8 cellular contexts compared by ENCODE assay signal in genomic region chr3:58433400-58434169, GRCh38. TPM values are rescaled to one million over a fixed set of nuclear protein-coding genes. Genes with fewer than 3 reads are reported as not detected.
DNase-seq lines count a peak whose midpoint lies in the region; ATAC-seq and TF ChIP-seq lines count a peak whose summit lies in the region.

Gene PDHB, minus strand, starts transcription at chr3:58433832. Its CDS starts 23 bp downstream, at chr3:58433809.

- no peaks in the 10 kb centered on the region for H3K27me3 Mint-ChIP-seq in activated CD4-positive, alpha-beta memory T cell treated with anti-CD3 and anti-CD28 coated beads for 36 hours

- WGBS in lower leg skin, 2 donors: 0% methylated on average over 26 to 52 of the region's 67 CpGs

- CTCF ChIA-PET in activated CD4-positive, alpha-beta memory T cell treated with anti-CD3 and anti-CD28 coated beads for 36 hours (lab: Charles Lee): interaction anchor here (0.7 to 3.2 kb wide), 8 partner anchors 18 to 127 kb away, joined by 3 to 21 read pairs (median 6); partner anchors contain the start of genes HTD2, KCTD6 and RPP14

- H3K27ac Mint-ChIP-seq in activated CD4-positive, alpha-beta memory T cell treated with anti-CD3 and anti-CD28 coated beads for 36 hours: peak within 1 kb of the TSS; percentile 91

- DNase-seq in CD1c-positive myeloid dendritic cell (ENCODE audit: extremely low spot score): peak; percentile 93
- DNase-seq in NCI-H82 treated with DMSO at 0.1 percent for 48 hours (lab: John Stamatoyannopoulos, UW; ENCODE audit: unreplicated experiment): peak; percentile 74
- peak; percentile 93 for DNase-seq in activated CD4-positive, alpha-beta memory T cell treated with anti-CD3 and anti-CD28 coated beads for 36 hours
- DNase-seq in dorsolateral prefrontal cortex: peak; percentile 86 to 95 (median 90)
- DNase-seq in lower leg skin (ENCODE audit: low spot score in 2 of 2): peak; percentile 88 to 97
- peak; percentile 87 to 88 for DNase-seq in stimulated activated CD4-positive, alpha-beta T cell treated with anti-CD3 and anti-CD28 coated beads, Interleukin-4, amount 100 ng/mL, for 4 hours

- peak; percentile 95 for ATAC-seq in GM19395 (IDR thresholded peaks at IDR 0.05; ENCODE audit: unreplicated experiment)
- ATAC-seq in HG03558 (IDR thresholded peaks at IDR 0.05; ENCODE audit: extremely low read depth, unreplicated experiment): peak; percentile 83

- TF ChIP-seq POLR2A in lower leg skin (IDR thresholded peaks at IDR 0.05): no peak

- peaks cover 19% of the 10 kb centered on the region for H3K36me3 Mint-ChIP-seq in activated CD4-positive, alpha-beta memory T cell treated with anti-CD3 and anti-CD28 coated beads for 36 hours

- peak within 1 kb of the TSS; percentile 92 for H3K4me3 Mint-ChIP-seq in activated CD4-positive, alpha-beta memory T cell treated with anti-CD3 and anti-CD28 coated beads for 36 hours

- no peaks in the 10 kb centered on the region for H3K9me3 Mint-ChIP-seq in activated CD4-positive, alpha-beta memory T cell treated with anti-CD3 and anti-CD28 coated beads for 36 hours

- H3K27me3 ChIP-seq in dorsolateral prefrontal cortex: no peaks in the 10 kb centered on the region

- intact Hi-C loops in activated CD4-positive, alpha-beta memory T cell treated with anti-CD3 and anti-CD28 coated beads for 36 hours (cut with micrococcal nuclease): loop anchor here (1.0 to 5.0 kb wide), 7 partner anchors 30 to 676 kb away; partner anchors contain the start of genes PXK and SLMAP
- intact Hi-C loops in dorsolateral prefrontal cortex (cut with DNase I): loop anchor here (1.0 to 10.0 kb wide), 5 partner anchors 59 to 191 kb away; partner anchors contain the start of gene KCTD6 (in 2 of the 2)
- intact Hi-C loops in lower leg skin (cut with DNase I; ENCODE audit: low total_unique reads): no loop called here

- peaks cover 24% of the 10 kb centered on the region for H3K4me1 Mint-ChIP-seq in activated CD4-positive, alpha-beta memory T cell treated with anti-CD3 and anti-CD28 coated beads for 36 hours (ENCODE audit: low read depth)

- POLR2A ChIA-PET in activated CD4-positive, alpha-beta memory T cell treated with anti-CD3 and anti-CD28 coated beads for 36 hours (lab: Charles Lee): interaction anchor here (0.9 to 2.8 kb wide), 2 partner anchors 109 to 127 kb away, joined by 3 to 10 read pairs; partner anchors contain the start of genes HTD2 and RPP14

- H3K27ac ChIP-seq in dorsolateral prefrontal cortex: peak within 1 kb of the TSS; percentile 81 to 100 (median 97)

- TF ChIP-seq CTCF in dorsolateral prefrontal cortex (IDR thresholded peaks at IDR 0.05 in 54 of 56, conservative IDR thresholded peaks at IDR 0.05 in 2 of 56; ENCODE audit: low read depth in 1 of 56, partially characterized antibody in 56 of 56) (peak in 34 of 56 donors; percentile 1 to 53 (median 27)), lower leg skin (IDR thresholded peaks at IDR 0.05) (no peak)

- H3K4me3 ChIP-seq in dorsolateral prefrontal cortex: peak within 1 kb of the TSS; percentile 51 to 97 (median 82)
- H3K4me3 ChIP-seq in lower leg skin (ENCODE audit: low read depth, poor library complexity, severe bottlenecking): peak within 1 kb of the TSS; percentile 48

RNA-seq across cellular contexts. Expression of gene PDHB, which starts in this region (rescaled TPM):
- total RNA-seq in activated CD4-positive, alpha-beta memory T cell treated with anti-CD3 and anti-CD28 coated beads for 36 hours: 10 to 100 TPM; 55.6 to 56.3 TPM
- total RNA-seq in dorsolateral prefrontal cortex (10 to 100 TPM; 33.2 to 82.3 (median 62.6) TPM), lower leg skin (100 to 1,000 TPM in 2 of 4 donors, 10 to 100 TPM in 2; 36.9 to 112 (median 77.8) TPM)

Comparison
In these comparisons a context has a peak if more than half of its experiments do, and no peak if none do; other contexts are left out.
1. Peak in every context shown above with its lines: DNase-seq, ATAC-seq, H3K4me3 ChIP-seq and H3K27ac ChIP-seq.
2. CTCF ChIP-seq: peak in dorsolateral prefrontal cortex (34 of 56); none in lower leg skin (0 of 3).